In the genomic region with DNA sequence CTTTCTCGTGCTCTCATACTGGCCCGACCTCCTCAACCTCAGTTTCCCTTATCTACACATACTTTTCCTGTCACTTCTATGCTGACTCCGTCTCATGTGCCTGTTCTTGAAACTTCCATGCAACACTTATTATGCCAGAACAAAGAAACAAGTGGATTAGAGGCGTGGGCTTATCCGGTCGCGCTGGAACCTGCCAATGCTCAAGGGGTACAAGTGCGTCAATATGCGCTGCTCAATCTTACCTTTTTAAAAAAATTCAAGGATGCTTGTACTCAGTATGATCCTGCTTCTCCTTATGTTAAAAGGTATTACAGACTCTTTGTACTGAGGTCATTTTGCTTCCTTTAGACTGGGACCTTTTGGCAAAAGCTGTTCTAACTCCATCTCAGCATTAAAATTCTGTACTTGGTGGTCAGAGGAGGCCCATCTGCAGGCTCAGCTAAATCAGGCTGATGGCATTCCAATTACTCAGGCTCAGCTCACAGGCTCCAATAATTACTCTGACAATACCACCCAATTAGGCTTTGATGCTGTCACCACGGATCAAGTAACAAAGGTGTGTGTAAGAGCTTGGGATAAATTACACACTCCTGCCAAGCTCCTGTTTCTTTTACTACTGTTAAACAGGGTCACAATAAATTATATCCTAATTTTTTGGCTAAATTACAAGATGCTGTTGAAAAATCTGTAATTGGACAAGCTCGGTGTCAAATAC, we compare ENCODE assay signal across 25 cellular contexts. TPM values are rescaled to one million over a fixed set of nuclear protein-coding genes. Genes with fewer than 3 reads are reported as not detected.
DNase-seq lines count a peak whose midpoint lies in the region; ATAC-seq and TF ChIP-seq lines count a peak whose summit lies in the region.
"Had no signal": no experiment of that assay in that cellular context is flagged by ENCODE, and none has a peak within 500 bp of the region (broad histone marks: within the 10 kb centered on the region; RNA-seq: fewer than 3 reads in every experiment).

No MANE protein-coding gene starts in this region.

- no peaks in the 10 kb centered on the region for H3K4me1 Mint-ChIP-seq in activated CD4-positive, alpha-beta T cell treated with anti-CD3 and anti-CD28 coated beads for 36 hours
- H3K4me1 Mint-ChIP-seq: T-cell had no signal

- DNase-seq in NCI-H2107 treated with DMSO at 0.1 percent for 48 hours (lab: John Stamatoyannopoulos, UW; ENCODE audit: unreplicated experiment) (peak; percentile 66), NCI-H2107 (lab: John Stamatoyannopoulos, UW) (no peak), NCI-H2227 (lab: John Stamatoyannopoulos, UW; ENCODE audit: unreplicated experiment) (peak; percentile 34), astrocyte of the hippocampus (ENCODE audit: low read depth, low spot score) (peak; percentile 62), thyroid gland (peak; percentile 5 to 10), erythroblast (lab: John Stamatoyannopoulos, UW) (no peak)
- DNase-seq in effector memory CD4-positive, alpha-beta T cell, result no peak
- DNase-seq in activated CD4-positive, alpha-beta T cell treated with anti-CD3 and anti-CD28 coated beads for 36 hours, result no peak
- DNase-seq: activated CD4-positive, alpha-beta T cell treated with anti-CD3 and anti-CD28 coated beads for 1 hour; activated naive CD4-positive, alpha-beta T cell treated with Interleukin-2 at 50 U/mL for 16 hours; activated T-cell treated with anti-CD3 and anti-CD28 coated beads, Interleukin-2, amount 50 U/mL, for 48 hours; BE2C; left colon; MG63; naive B cell; Peyer's patch; right lobe of liver; substantia nigra; T-cell; uterus had no signal

- H3K36me3 ChIP-seq in thyroid gland, result no peaks in the 10 kb centered on the region
- H3K36me3 ChIP-seq in effector memory CD4-positive, alpha-beta T cell (ENCODE audit: control insufficient read depth, insufficient read depth, low read length), result no peaks in the 10 kb centered on the region
- H3K36me3 ChIP-seq: BE2C, MG63, Peyer's patch, right lobe of liver, uterus had no signal

- H3K27me3 ChIP-seq in thyroid gland, result no peaks in the 10 kb centered on the region
- no peaks in the 10 kb centered on the region for H3K27me3 ChIP-seq in effector memory CD4-positive, alpha-beta T cell (replicated peaks; ENCODE audit: control insufficient read depth, insufficient read depth, low read length, poor library complexity, severe bottlenecking)
- H3K27me3 ChIP-seq: MG63, Peyer's patch, right lobe of liver had no signal

- WGBS in thyroid gland, 2 donors, result 50 to 55% methylated on average over 11 of the region's 11 CpGs

- no peaks in the 10 kb centered on the region for H3K9me3 Mint-ChIP-seq in activated CD4-positive, alpha-beta T cell treated with anti-CD3 and anti-CD28 coated beads for 36 hours (ENCODE audit: low read depth)
- H3K9me3 Mint-ChIP-seq: T-cell had no signal

- no peak overlapping the region for H3K27ac ChIP-seq in thyroid gland
- H3K27ac ChIP-seq in effector memory CD4-positive, alpha-beta T cell (ENCODE audit: insufficient read depth, low read length, poor library complexity, severe bottlenecking), result no peak overlapping the region
- H3K27ac ChIP-seq: parathyroid adenoma, Peyer's patch, right lobe of liver, uterus had no signal

- CTCF ChIA-PET in activated CD4-positive, alpha-beta T cell treated with anti-CD3 and anti-CD28 coated beads for 36 hours (lab: Charles Lee), result interaction anchor here (0.7 to 1.7 kb wide), 3 partner anchors 9 to 52 kb away, joined by 3 to 7 read pairs (median 4); no protein-coding TSS in a partner anchor

- no peak overlapping the region for H3K4me3 ChIP-seq in thyroid gland (replicated peaks in 1 of 3)
- no peak overlapping the region for H3K4me3 ChIP-seq in effector memory CD4-positive, alpha-beta T cell (ENCODE audit: insufficient read depth, low read depth, low read length, poor library complexity, severe bottlenecking)
- H3K4me3 ChIP-seq: MG63, Peyer's patch, right lobe of liver, uterus had no signal

- POLR2A ChIA-PET in activated CD4-positive, alpha-beta T cell treated with anti-CD3 and anti-CD28 coated beads for 36 hours (lab: Charles Lee), result no interaction called here

- H3K9me3 ChIP-seq in thyroid gland, result no peaks in the 10 kb centered on the region
- H3K9me3 ChIP-seq in effector memory CD4-positive, alpha-beta T cell (ENCODE audit: control insufficient read depth, low read length), result no peaks in the 10 kb centered on the region
- H3K9me3 ChIP-seq: BE2C, right lobe of liver, uterus had no signal

- no peak overlapping the region for H3K27ac Mint-ChIP-seq in activated CD4-positive, alpha-beta T cell treated with anti-CD3 and anti-CD28 coated beads for 36 hours
- H3K27ac Mint-ChIP-seq: IgD-negative memory B cell, naive B cell had no signal

- H3K4me1 ChIP-seq in thyroid gland, result no peaks in the 10 kb centered on the region
- no peaks in the 10 kb centered on the region for H3K4me1 ChIP-seq in effector memory CD4-positive, alpha-beta T cell (ENCODE audit: control insufficient read depth, insufficient read depth, low read length, poor library complexity, severe bottlenecking)
- H3K4me1 ChIP-seq: BE2C, parathyroid adenoma, Peyer's patch, right lobe of liver, uterus had no signal

- intact Hi-C loops in thyroid gland (cut with DNase I), result no loop called here
- intact Hi-C loops in activated CD4-positive, alpha-beta T cell treated with anti-CD3 and anti-CD28 coated beads for 36 hours (cut with DNase I, micrococcal nuclease), result no loop called here

- no peak for ATAC-seq in activated CD4-positive, alpha-beta T cell treated with anti-CD3 and anti-CD28 coated beads for 36 hours
- ATAC-seq: left colon, right lobe of liver, T-cell had no signal

- no peak for TF ChIP-seq POLR2A in thyroid gland (IDR thresholded peaks at IDR 0.05)
- TF ChIP-seq POLR2A in erythroblast (IDR thresholded peaks at IDR 0.05; ENCODE audit: low read length), result no peak

- TF ChIP-seq CTCF in thyroid gland (IDR thresholded peaks at IDR 0.05), result no peak

- no peaks in the 10 kb centered on the region for H3K36me3 Mint-ChIP-seq in activated CD4-positive, alpha-beta T cell treated with anti-CD3 and anti-CD28 coated beads for 36 hours (ENCODE audit: low read depth)
- H3K36me3 Mint-ChIP-seq: T-cell had no signal

- no peak overlapping the region for H3K4me3 Mint-ChIP-seq in activated CD4-positive, alpha-beta T cell treated with anti-CD3 and anti-CD28 coated beads for 36 hours
- H3K4me3 Mint-ChIP-seq: T-cell had no signal

- H3K27me3 Mint-ChIP-seq in activated CD4-positive, alpha-beta T cell treated with anti-CD3 and anti-CD28 coated beads for 36 hours, result peaks cover 3% of the 10 kb centered on the region

RNA-seq across cellular contexts. Expression of gene ALDH3B2, which starts 26.3 kb away (rescaled TPM):
- total RNA-seq in thyroid gland, result 1 to 10 TPM in 1 of 4 donors, not detected in 3; 1.3 TPM
- total RNA-seq in activated CD4-positive, alpha-beta T cell treated with anti-CD3 and anti-CD28 coated beads for 36 hours, result not detected
- total RNA-seq: A673; activated CD8-positive, alpha-beta memory T cell treated with anti-CD3 and anti-CD28 coated beads for 36 hours; mesenteric fat pad; Peyer's patch; right lobe of liver; T-cell had no signal

RNA-seq across cellular contexts. Expression of gene ACY3, which starts 50.2 kb away (rescaled TPM):
- not detected for total RNA-seq in thyroid gland
- under 1 TPM; 0.46 TPM for total RNA-seq in activated CD4-positive, alpha-beta T cell treated with anti-CD3 and anti-CD28 coated beads for 36 hours
- total RNA-seq: A673, mesenteric fat pad, uterus had no signal

Comparison
In these comparisons a context has a peak if more than half of its experiments do, and no peak if none do; other contexts are left out.
1. DNase-seq: peak in NCI-H2107 treated with DMSO at 0.1 percent for 48 hours (single experiment), NCI-H2227 (single experiment), astrocyte of the hippocampus (single experiment) and thyroid gland (2 of 2); none in NCI-H2107 (single experiment), erythroblast (0 of 2), effector memory CD4-positive, alpha-beta T cell (0 of 3) and activated CD4-positive, alpha-beta T cell treated with anti-CD3 and anti-CD28 coated beads for 36 hours (single experiment).